In the genomic region with DNA sequence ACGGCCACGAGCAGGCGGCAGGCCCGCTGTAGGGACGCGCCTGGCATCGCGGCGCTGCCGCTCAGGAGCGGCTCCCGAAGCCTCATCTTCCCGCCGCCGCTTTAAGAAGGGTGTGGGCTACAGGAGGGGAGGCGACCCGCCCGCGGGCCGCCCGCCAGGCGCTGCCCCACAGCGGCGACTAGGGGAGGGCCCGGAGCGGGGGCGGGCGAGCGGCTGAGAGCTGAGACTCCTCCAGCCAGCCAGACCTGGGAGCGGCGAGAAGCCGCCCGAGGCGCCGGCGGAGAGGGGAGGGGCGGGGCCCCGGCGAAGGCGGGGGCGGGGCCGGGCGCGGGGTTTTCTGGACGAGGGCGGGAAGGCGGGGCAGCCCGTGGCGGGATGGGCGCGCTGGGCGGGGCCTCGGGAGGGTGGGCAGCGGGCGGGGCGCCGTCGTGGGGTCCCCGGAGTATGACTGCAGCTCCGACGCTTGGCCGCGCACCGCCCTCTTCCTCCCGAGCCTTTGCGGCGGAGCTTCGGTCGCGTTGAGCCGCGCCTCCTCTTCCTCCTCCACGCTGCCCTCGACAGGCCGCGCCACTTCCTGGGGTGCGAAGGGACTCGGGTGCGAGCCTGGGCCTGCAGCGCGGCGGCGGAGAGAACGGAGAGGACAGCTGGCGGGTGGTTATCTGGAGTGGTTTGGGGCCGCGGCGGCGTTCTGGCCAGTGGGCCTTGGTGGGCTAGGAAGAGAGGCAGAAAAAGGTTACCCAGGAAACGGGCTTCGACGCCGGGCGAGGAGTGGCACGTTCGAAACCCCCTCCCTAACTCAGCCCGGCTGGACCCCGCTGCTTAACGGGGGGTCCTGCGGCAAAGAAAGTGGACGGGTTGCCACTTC, we compare ENCODE assay signal across 8 cellular contexts. TPM values are rescaled to one million over a fixed set of nuclear protein-coding genes. Genes with fewer than 3 reads are reported as not detected.
DNase-seq lines count a peak whose midpoint lies in the region; ATAC-seq and TF ChIP-seq lines count a peak whose summit lies in the region.

A gene with protein sequence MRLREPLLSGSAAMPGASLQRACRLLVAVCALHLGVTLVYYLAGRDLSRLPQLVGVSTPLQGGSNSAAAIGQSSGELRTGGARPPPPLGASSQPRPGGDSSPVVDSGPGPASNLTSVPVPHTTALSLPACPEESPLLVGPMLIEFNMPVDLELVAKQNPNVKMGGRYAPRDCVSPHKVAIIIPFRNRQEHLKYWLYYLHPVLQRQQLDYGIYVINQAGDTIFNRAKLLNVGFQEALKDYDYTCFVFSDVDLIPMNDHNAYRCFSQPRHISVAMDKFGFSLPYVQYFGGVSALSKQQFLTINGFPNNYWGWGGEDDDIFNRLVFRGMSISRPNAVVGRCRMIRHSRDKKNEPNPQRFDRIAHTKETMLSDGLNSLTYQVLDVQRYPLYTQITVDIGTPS (minus strand): TSS at position 253 of the 865 bp plus-strand sequence. CDS start 167 bp downstream, at position 86.

- ATAC-seq in HG03439 (IDR thresholded peaks at IDR 0.05; ENCODE audit: unreplicated experiment): peak; percentile 55

- H3K9me3 ChIP-seq in BE2C: no peaks in the 10 kb centered on the region

- H3K4me1 ChIP-seq in BE2C: no peaks in the 10 kb centered on the region; the same call in 1 of the 2 replicates

- DNase-seq in BE2C: peak; percentile 96
- DNase-seq in GM19238 (ENCODE audit: insufficient read length, low spot score): peak; percentile 82
- peak; percentile 56 to 90 for DNase-seq in NCI-H526 (lab: John Stamatoyannopoulos, UW)
- DNase-seq in activated CD4-positive, alpha-beta T cell treated with anti-CD3 and anti-CD28 coated beads for 48 hours: peak; percentile 96
- DNase-seq in stimulated activated CD4-positive, alpha-beta T cell treated with anti-CD3 and anti-CD28 coated beads, Interleukin-1b, Interleukin-23, amount 100 ng/mL, for 24 hours (ENCODE audit: low read depth in 4 of 4, low spot score in 1 of 4): peak; percentile 91 to 98 (median 96)

- H3K36me3 ChIP-seq in BE2C: no peaks in the 10 kb centered on the region

- H3K27ac ChIP-seq in cingulate gyrus (ENCODE audit: low read depth, low read length): peak within 1 kb of the TSS; percentile 84
- H3K27ac ChIP-seq in layer of hippocampus (ENCODE audit: low read depth, low read length): peak within 1 kb of the TSS; percentile 86

- no peak for TF ChIP-seq CTCF in BE2C (IDR thresholded peaks at IDR 0.05; ENCODE audit: low read depth, low read length)

- no peaks in the 10 kb centered on the region for H3K27me3 ChIP-seq in BE2C
- H3K27me3 ChIP-seq in layer of hippocampus (ENCODE audit: control insufficient read depth, insufficient read depth, low read length): no peaks in the 10 kb centered on the region

- peak within 1 kb of the TSS; percentile 81 for H3K4me3 ChIP-seq in BE2C (ENCODE audit: low read depth, low read length)

RNA-seq across cellular contexts. Expression of the gene that starts here (rescaled TPM):
- 2.6 TPM for polyA plus RNA-seq in BE2C (2012; ENCODE audit: insufficient read depth, insufficient read length, low read depth)

Comparison
In these comparisons a context has a peak if more than half of its experiments do, and no peak if none do; other contexts are left out.
1. Peak in every context shown above with its lines: DNase-seq, ATAC-seq, H3K4me3 ChIP-seq and H3K27ac ChIP-seq.